ENCODE assay signal across 20 cellular contexts in genomic region chrX:148618472-148619445, GRCh38.
DNase-seq lines count a peak whose midpoint lies in the region; ATAC-seq, FAIRE-seq and TF ChIP-seq lines count a peak whose summit lies in the region.
"Had no signal": no experiment of that assay in that cellular context is flagged by ENCODE, and none has a peak within 500 bp of the region (broad histone marks: within the 10 kb centered on the region; RNA-seq: fewer than 3 reads in every experiment).

No MANE protein-coding gene starts in this region.

- H3K27ac ChIP-seq in BLaER1 treated with 17β-estradiol and CSF1 and Interleukin-3, amounts not matched to agents 10 nM and 100 nM, result peak overlapping the region in 1 of 11 experiments; percentile 13; a peak in 1 of 22 replicates
- H3K27ac ChIP-seq in H1 (ENCODE audit: low read depth, low read length) (no peak overlapping the region), GM23338 (ENCODE audit: low read depth) (no peak overlapping the region)
- H3K27ac ChIP-seq: HL-60, KMS-11 had no signal

- no peak for TF ChIP-seq EP300 in H1 (IDR thresholded peaks at IDR 0.05; ENCODE audit: borderline replicate concordance in 1 of 2, low read depth in 2 of 2, low read length in 2 of 2)

- H3K36me3 Mint-ChIP-seq in GM23338 (ENCODE audit: low read depth), result no peaks in the 10 kb centered on the region
- H3K36me3 Mint-ChIP-seq: CD8-positive, alpha-beta T cell had no signal

- no peaks in the 10 kb centered on the region for H3K9me2 ChIP-seq in Loucy (replicated peaks; ENCODE audit: low read depth, low read length)
- no peaks in the 10 kb centered on the region for H3K9me2 ChIP-seq in GM23338 (ENCODE audit: insufficient read depth)

- H3K23ac ChIP-seq in H1 (ENCODE audit: insufficient read length), result no peak overlapping the region

- peaks cover 10% of the 10 kb centered on the region for H3K4me1 Mint-ChIP-seq in GM23338

- H3K4me1 ChIP-seq in BLaER1 treated with 17β-estradiol and CSF1 and Interleukin-3, amounts not matched to agents 10 nM and 100 nM, result peaks cover 0 to 27% (median 19%) of the 10 kb centered on the region in 10 experiments; a peak in 15 of 20 replicates
- peaks cover 22% of the 10 kb centered on the region for H3K4me1 ChIP-seq in Loucy (ENCODE audit: insufficient read depth, low read length, poor library complexity, severe bottlenecking)
- H3K4me1 ChIP-seq in H1 (replicated peaks in 1 of 4; ENCODE audit: control insufficient read depth in 3 of 4, insufficient read depth in 4 of 4, low read length in 3 of 4), result no peaks in the 10 kb centered on the region
- H3K4me1 ChIP-seq in GM23338 (ENCODE audit: insufficient read depth), result peaks cover 8% of the 10 kb centered on the region

- H3K23me2 ChIP-seq in H1 (ENCODE audit: low read depth, low read length), result no peaks in the 10 kb centered on the region

- H3K4ac ChIP-seq in H1 (replicated peaks; ENCODE audit: insufficient read length, low read depth, low read length), result no peak overlapping the region

- H3K36me3 ChIP-seq in BLaER1 treated with 17β-estradiol and CSF1 and Interleukin-3, amounts not matched to agents 10 nM and 100 nM, result peaks cover 0 to 44% (median 3%) of the 10 kb centered on the region in 11 experiments; a peak in 10 of 22 replicates
- H3K36me3 ChIP-seq in Loucy (ENCODE audit: insufficient read depth, low read length) (no peaks in the 10 kb centered on the region), H1 (ENCODE audit: control insufficient read depth in 2 of 4, insufficient read depth in 4 of 4, low read length in 3 of 4) (no peaks in the 10 kb centered on the region), GM23338 (ENCODE audit: insufficient read depth) (no peaks in the 10 kb centered on the region)

- H2BK120ac ChIP-seq in H1 (replicated peaks; ENCODE audit: low read depth, low read length), result no peak overlapping the region

- H2BK20ac ChIP-seq in H1 (ENCODE audit: low read length), result no peak overlapping the region

- H2BK5ac ChIP-seq in H1 (ENCODE audit: low read depth, low read length), result no peak overlapping the region

- no peak for TF ChIP-seq CTCF in Loucy (conservative IDR thresholded peaks at IDR 0.05; ENCODE audit: low read length)
- TF ChIP-seq CTCF in H1 (IDR thresholded peaks at IDR 0.05; ENCODE audit: control extremely low read depth in 1 of 3, insufficient read depth in 1 of 3, low read depth in 1 of 3, low read length in 3 of 3), result no peak
- no peak for TF ChIP-seq CTCF in GM23338 (conservative IDR thresholded peaks at IDR 0.05; ENCODE audit: low read depth in 2 of 2)

- H2BK12ac ChIP-seq in H1 (ENCODE audit: low read depth, low read length), result no peak overlapping the region

- no peak overlapping the region for H3K14ac ChIP-seq in H1 (ENCODE audit: insufficient read length)

- H3K27me3 Mint-ChIP-seq in GM23338 (ENCODE audit: insufficient read depth, low read depth, poor library complexity), result no peaks in the 10 kb centered on the region

- H2AFZ ChIP-seq in Loucy (ENCODE audit: low read length), result no peak overlapping the region
- no peak overlapping the region for H2AFZ ChIP-seq in H1 (ENCODE audit: low read length)
- H2AFZ ChIP-seq in GM23338, result no peak overlapping the region

- no peak overlapping the region for H3K18ac ChIP-seq in H1 (ENCODE audit: extremely low read depth, low read length)

- H3K56ac ChIP-seq in H1 (replicated peaks; ENCODE audit: insufficient read length, low read depth, low read length), result no peak overlapping the region

- no peak for ATAC-seq in GM23338
- ATAC-seq: CD8-positive, alpha-beta T cell; GM12878 had no signal

- H3K9me3 Mint-ChIP-seq in GM23338, result no peaks in the 10 kb centered on the region
- H3K9me3 Mint-ChIP-seq: CD8-positive, alpha-beta T cell had no signal

- FAIRE-seq in H1 (lab: Jason Lieb, UNC), result no peak
- FAIRE-seq: A204.1, GM12878, H54 had no signal

- H3K27ac Mint-ChIP-seq in GM23338, result no peak overlapping the region
- H3K27ac Mint-ChIP-seq: CD8-positive, alpha-beta T cell had no signal

- H3K79me2 ChIP-seq in Loucy (ENCODE audit: insufficient read depth, low read length) (peaks cover 69% of the 10 kb centered on the region), H1 (ENCODE audit: control insufficient read depth in 1 of 2, insufficient read depth in 2 of 2, low read length in 2 of 2) (no peaks in the 10 kb centered on the region), GM23338 (replicated peaks; ENCODE audit: insufficient read depth) (no peaks in the 10 kb centered on the region)

- peaks cover 19 to 45% (median 35%) of the 10 kb centered on the region in 11 experiments for H3K9me3 ChIP-seq in BLaER1 treated with 17β-estradiol and CSF1 and Interleukin-3, amounts not matched to agents 10 nM and 100 nM (replicated peaks in 1 of 11)
- H3K9me3 ChIP-seq in Loucy (ENCODE audit: insufficient read depth, low read depth, low read length) (no peaks in the 10 kb centered on the region), H1 (ENCODE audit: insufficient read depth in 2 of 2, low read depth in 1 of 2, low read length in 1 of 2) (no peaks in the 10 kb centered on the region)

- no peak overlapping the region for H4K91ac ChIP-seq in H1 (replicated peaks; ENCODE audit: insufficient read length, low read length)

- no peak overlapping the region for H3K4me3 ChIP-seq in BLaER1 treated with 17β-estradiol and CSF1 and Interleukin-3, amounts not matched to agents 10 nM and 100 nM
- H3K4me3 ChIP-seq in Loucy (ENCODE audit: low read length, poor library complexity, severe bottlenecking), result no peak overlapping the region
- no peak overlapping the region for H3K4me3 ChIP-seq in H1 (ENCODE audit: extremely low read depth in 1 of 4, insufficient read depth in 2 of 4, low read depth in 3 of 4, low read length in 4 of 4)
- H3K4me3 ChIP-seq in GM23338, result no peak overlapping the region
- H3K4me3 ChIP-seq: GM12878 had no signal

- no peak overlapping the region for H2BK15ac ChIP-seq in H1 (ENCODE audit: low read length)

- no peaks in the 10 kb centered on the region for H3K79me1 ChIP-seq in H1 (ENCODE audit: low read depth, low read length)

- no peak overlapping the region for H4K5ac ChIP-seq in H1 (ENCODE audit: insufficient read length, low read depth, low read length)

- no peak for TF ChIP-seq POLR2A in H1 (IDR thresholded peaks at IDR 0.05; ENCODE audit: control extremely low read depth in 1 of 2, low read depth in 2 of 2, low read length in 2 of 2)

- TF ChIP-seq RAD21 in H1 (IDR thresholded peaks at IDR 0.05 in 1 of 2, conservative IDR thresholded peaks at IDR 0.05 in 1 of 2; ENCODE audit: low read depth in 2 of 2, low read length in 2 of 2), result no peak

- no peak overlapping the region for H4K8ac ChIP-seq in H1 (ENCODE audit: extremely low read depth, insufficient read depth, low read length)

- H3K27me3 ChIP-seq in BLaER1 treated with 17β-estradiol and CSF1 and Interleukin-3, amounts not matched to agents 10 nM and 100 nM, result no peaks in the 10 kb centered on the region
- H3K27me3 ChIP-seq in Loucy (ENCODE audit: insufficient read depth, low read length, poor library complexity, severe bottlenecking) (no peaks in the 10 kb centered on the region), H1 (replicated peaks in 1 of 4; ENCODE audit: control insufficient read depth in 3 of 4, extremely low read depth in 1 of 4, insufficient read depth in 3 of 4, low read length in 3 of 4) (no peaks in the 10 kb centered on the region), GM23338 (ENCODE audit: insufficient read depth) (no peaks in the 10 kb centered on the region)

- H3K9ac ChIP-seq in BLaER1 treated with 17β-estradiol and CSF1 and Interleukin-3, amounts not matched to agents 10 nM and 100 nM, result no peak overlapping the region
- no peak overlapping the region for H3K9ac ChIP-seq in Loucy (ENCODE audit: low read depth, low read length, poor library complexity, severe bottlenecking)
- H3K9ac ChIP-seq in H1 (replicated peaks in 1 of 4; ENCODE audit: extremely low read depth in 1 of 4, low read depth in 3 of 4, low read length in 3 of 4), result no peak overlapping the region
- H3K9ac ChIP-seq: KMS-11 had no signal

- POLR2A ChIA-PET in H1 (lab: Charles Lee; ENCODE audit: partially characterized antibody), result no interaction called here

- H3F3A ChIP-seq in Loucy (ENCODE audit: low read depth) (no peaks in the 10 kb centered on the region), GM23338 (replicated peaks; ENCODE audit: low read depth) (no peaks in the 10 kb centered on the region)

- H4K20me1 ChIP-seq in BLaER1 treated with 17β-estradiol and CSF1 and Interleukin-3, amounts not matched to agents 10 nM and 100 nM, result peaks cover 0 to 51% (median 0%) of the 10 kb centered on the region in 11 experiments; a peak in 7 of 22 replicates
- peaks cover 24% of the 10 kb centered on the region for H4K20me1 ChIP-seq in Loucy (ENCODE audit: insufficient read depth, low read length, poor library complexity, severe bottlenecking)
- H4K20me1 ChIP-seq in H1 (replicated peaks in 1 of 2; ENCODE audit: control insufficient read depth in 1 of 2, insufficient read depth in 2 of 2, low read length in 2 of 2), result no peaks in the 10 kb centered on the region
- H4K20me1 ChIP-seq in GM23338 (replicated peaks; ENCODE audit: insufficient read depth), result no peaks in the 10 kb centered on the region

- H2AK5ac ChIP-seq in H1 (ENCODE audit: low read depth, low read length), result no peak overlapping the region

- DNase-seq in H1 (ENCODE audit: low read depth in 1 of 2, low spot score in 2 of 2) (no peak), GM23338 (ENCODE audit: low spot score) (no peak), middle frontal gyrus (ENCODE audit: extremely low spot score, low spot score) (no peak), HuH-7.5 (ENCODE audit: low spot score) (no peak)
- no peak for DNase-seq in activated CD4-positive, alpha-beta T cell treated with anti-CD3 and anti-CD28 coated beads, Interleukin-2, amount 50 U/mL, for 4 hours
- DNase-seq: AML-193; Calu3; CD8-positive, alpha-beta T cell; DMS 273 treated with DMSO at 0.1 percent for 48 hours; DMS53; DND-41; EL; HCEC 1CT had no signal

- CTCF ChIA-PET in H1 (lab: Charles Lee; ENCODE audit: partially characterized antibody), result no interaction called here

- no peak overlapping the region for H3K4me3 Mint-ChIP-seq in GM23338
- H3K4me3 Mint-ChIP-seq: CD8-positive, alpha-beta T cell had no signal

- WGBS in H1 (ENCODE audit: extremely low coverage in 1 of 2, insufficient coverage in 1 of 2, insufficient read length in 1 of 2, insufficient replicate concordance in 2 of 2, low coverage in 1 of 2, low lambda C conversion rate in 2 of 2, missing lambda C conversion rate in 1 of 2), 2 experiments, result 95% methylated on average over 3 of the region's 3 CpGs; no CpG with 5 or more reads in 1 of the 2 experiments

- peak overlapping the region in 8 of 11 experiments; percentile 3 to 63 (median 45); a peak in 14 of 22 replicates for H3K4me2 ChIP-seq in BLaER1 treated with 17β-estradiol and CSF1 and Interleukin-3, amounts not matched to agents 10 nM and 100 nM
- H3K4me2 ChIP-seq in Loucy (ENCODE audit: low read depth, low read length, poor library complexity, severe bottlenecking), result peak overlapping the region; percentile 34
- H3K4me2 ChIP-seq in H1 (ENCODE audit: insufficient read depth in 1 of 2, low read depth in 2 of 2, low read length in 2 of 2), result no peak overlapping the region
- no peak overlapping the region for H3K4me2 ChIP-seq in GM23338
- H3K4me2 ChIP-seq: KMS-11 had no signal

TF ChIP-seq in H1, 55 proteins besides CTCF, POLR2A, EP300 and RAD21 (continues in another document):
- TF ChIP-seq MAFK (IDR thresholded peaks at IDR 0.05; ENCODE audit: low read depth, low read length), result peak; percentile 61; the same call in 1 of the 2 replicates

TF ChIP-seq in GM23338, 12 proteins besides CTCF, POLR2A, EP300 and RAD21 (continues in another document):
- no peak for TF ChIP-seq ZNF114 (CRISPR knock-in tag; IDR thresholded peaks at IDR 0.05)

Comparison
In these comparisons a context has a peak if more than half of its experiments do, and no peak if none do; other contexts are left out.
1. H3K4me2 ChIP-seq: peak in BLaER1 treated with 17β-estradiol and CSF1 and Interleukin-3, amounts not matched to agents 10 nM and 100 nM (8 of 11) and Loucy (single experiment); none in H1 (0 of 2) and GM23338 (single experiment).